9 cellular contexts compared by ENCODE assay signal in genomic region chr1:17335821-17336718, GRCh38. TPM values are rescaled to one million over a fixed set of nuclear protein-coding genes. Genes with fewer than 3 reads are reported as not detected.
DNase-seq lines count a peak whose midpoint lies in the region; ATAC-seq and TF ChIP-seq lines count a peak whose summit lies in the region.
"Had no signal": no experiment of that assay in that cellular context is flagged by ENCODE, and none has a peak within 500 bp of the region (broad histone marks: within the 10 kb centered on the region; RNA-seq: fewer than 3 reads in every experiment).

No MANE protein-coding gene starts in this region.

- in situ Hi-C loops in KBM-7 (cut with MboI; ENCODE audit: low pct_unique_long_range_greater_than_20kb, low sequenced_read_pairs) = no loop called here

- intact Hi-C loops in head of caudate nucleus (cut with DNase I) = loop anchor here (10.0 kb wide), 1 partner anchor 211 kb away; no protein-coding TSS in a partner anchor

- no peaks in the 10 kb centered on the region for H3K36me3 ChIP-seq in RWPE2 (ENCODE audit: low read depth)

- H3K27me3 Mint-ChIP-seq in progenitor cell of endocrine pancreas = peaks cover 43% of the 10 kb centered on the region
- peaks cover 62% of the 10 kb centered on the region for H3K27me3 Mint-ChIP-seq in stimulated activated memory B cell treated with anti-CD40 and anti-IgM and Interleukin-4, amounts not matched to agents 10 μg/mL and 1 μg/mL and 100 μg/mL, for 72 hours

- DNase-seq in DMS 273 (lab: John Stamatoyannopoulos, UW; ENCODE audit: unreplicated experiment) (peak; percentile 90), KBM-7 (peak; percentile 63), RWPE2 (ENCODE audit: low spot score) (peak; percentile 85), head of caudate nucleus (peak; percentile 38 to 88 (median 71)), progenitor cell of endocrine pancreas (ENCODE audit: low spot score, unreplicated experiment) (peak; percentile 72)
- DNase-seq in activated gamma-delta T cell treated with anti-CD3 and anti-CD28 coated beads, Interleukin-2, amount 50 U/mL, for 16 hours (ENCODE audit: low read depth) = peak; percentile 48

- peaks cover 5% of the 10 kb centered on the region for H3K4me1 ChIP-seq in RWPE2 (ENCODE audit: insufficient read depth, poor library complexity, severe bottlenecking)

- no peak overlapping the region for H3K4me3 ChIP-seq in RWPE2 (ENCODE audit: severe bottlenecking)

- no peaks in the 10 kb centered on the region for H3K27me3 ChIP-seq in RWPE2 (ENCODE audit: insufficient read depth, poor library complexity, severe bottlenecking)

- no peaks in the 10 kb centered on the region for H3K36me3 Mint-ChIP-seq in progenitor cell of endocrine pancreas (ENCODE audit: insufficient read depth)
- no peaks in the 10 kb centered on the region for H3K36me3 Mint-ChIP-seq in stimulated activated memory B cell treated with anti-CD40 and anti-IgM and Interleukin-4, amounts not matched to agents 10 μg/mL and 1 μg/mL and 100 μg/mL, for 72 hours

- ATAC-seq in RWPE2 (ENCODE audit: low read depth) (peak; percentile 85), GM21367 (IDR thresholded peaks at IDR 0.05; ENCODE audit: unreplicated experiment) (no peak)
- ATAC-seq in stimulated activated memory B cell treated with anti-CD40 and anti-IgM and Interleukin-4, amounts not matched to agents 10 μg/mL and 1 μg/mL and 100 μg/mL, for 72 hours = no peak

- H3K4me1 Mint-ChIP-seq in progenitor cell of endocrine pancreas (ENCODE audit: low read depth) = no peaks in the 10 kb centered on the region
- H3K4me1 Mint-ChIP-seq in stimulated activated memory B cell treated with anti-CD40 and anti-IgM and Interleukin-4, amounts not matched to agents 10 μg/mL and 1 μg/mL and 100 μg/mL, for 72 hours = peaks cover 7% of the 10 kb centered on the region

- no peak overlapping the region for H3K27ac Mint-ChIP-seq in progenitor cell of endocrine pancreas
- no peak overlapping the region for H3K27ac Mint-ChIP-seq in stimulated activated memory B cell treated with anti-CD40 and anti-IgM and Interleukin-4, amounts not matched to agents 10 μg/mL and 1 μg/mL and 100 μg/mL, for 72 hours

- no peak overlapping the region for H3K4me3 Mint-ChIP-seq in progenitor cell of endocrine pancreas (ENCODE audit: low read depth)
- no peak overlapping the region for H3K4me3 Mint-ChIP-seq in stimulated activated memory B cell treated with anti-CD40 and anti-IgM and Interleukin-4, amounts not matched to agents 10 μg/mL and 1 μg/mL and 100 μg/mL, for 72 hours

- H3K9me3 ChIP-seq in RWPE2 (ENCODE audit: severe bottlenecking) = no peaks in the 10 kb centered on the region

- TF ChIP-seq CTCF in RWPE2 (IDR thresholded peaks at IDR 0.05; ENCODE audit: poor library complexity, severe bottlenecking) = peak; percentile 95
- TF ChIP-seq CTCF in progenitor cell of endocrine pancreas (IDR thresholded peaks at IDR 0.05; ENCODE audit: unreplicated experiment) = peak; percentile 92

- no peak overlapping the region for H3K27ac ChIP-seq in RWPE2 (ENCODE audit: poor library complexity, severe bottlenecking)

- no peaks in the 10 kb centered on the region for H3K9me3 Mint-ChIP-seq in progenitor cell of endocrine pancreas (ENCODE audit: low read depth)
- H3K9me3 Mint-ChIP-seq in stimulated activated memory B cell treated with anti-CD40 and anti-IgM and Interleukin-4, amounts not matched to agents 10 μg/mL and 1 μg/mL and 100 μg/mL, for 72 hours = peaks cover 4% of the 10 kb centered on the region

RNA-seq across cellular contexts. Expression of gene PADI4, which starts 28.1 kb away (rescaled TPM):
- not detected in 2 replicates for total RNA-seq in progenitor cell of endocrine pancreas
- total RNA-seq: T-helper 2 cell treated with Interferon-gamma antibody and Interleukin-4, amounts not matched to agents 100 ng/mL and 5 ng/mL, for 36 hours had no signal

RNA-seq across cellular contexts. Expression of gene PADI6, which starts 35.9 kb away (rescaled TPM):
- not detected in 2 replicates for total RNA-seq in progenitor cell of endocrine pancreas
- total RNA-seq: T-helper 2 cell treated with Interferon-gamma antibody and Interleukin-4, amounts not matched to agents 100 ng/mL and 5 ng/mL, for 36 hours had no signal
